Comparison of ENCODE assay signal across 17 cellular contexts in the genomic region with DNA sequence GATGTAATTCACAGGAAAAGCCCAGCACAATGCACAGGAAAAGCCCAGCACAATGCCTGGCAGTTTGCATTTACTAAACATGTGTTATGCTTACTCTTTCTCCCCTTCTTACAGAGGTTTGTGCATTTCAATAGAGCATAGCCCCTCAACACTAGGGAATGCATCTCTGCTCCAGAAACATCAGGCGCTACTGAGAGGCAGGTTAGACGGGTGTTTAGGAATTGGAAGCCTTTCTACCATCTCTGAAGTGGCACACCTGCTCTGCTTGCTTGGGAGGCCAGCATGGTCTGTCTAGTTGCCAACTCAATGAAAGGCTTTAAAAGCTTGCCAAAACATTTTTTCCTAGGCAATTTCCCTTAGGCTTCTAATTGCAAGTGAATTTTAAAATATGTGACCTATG. TPM values are rescaled to one million over a fixed set of nuclear protein-coding genes. Genes with fewer than 3 reads are reported as not detected.
DNase-seq lines count a peak whose midpoint lies in the region; FAIRE-seq and TF ChIP-seq lines count a peak whose summit lies in the region.
"Had no signal": no experiment of that assay in that cellular context is flagged by ENCODE, and none has a peak within 500 bp of the region (broad histone marks: within the 10 kb centered on the region; RNA-seq: fewer than 3 reads in every experiment).

No MANE protein-coding gene starts in this region.

- H3K9me3 ChIP-seq in NT2/D1 (ENCODE audit: insufficient read depth, low read length) (no peaks in the 10 kb centered on the region), endothelial cell of umbilical vein (replicated peaks; ENCODE audit: control insufficient read depth, insufficient read depth, low read length) (no peaks in the 10 kb centered on the region)

- H3K4me1 ChIP-seq in NT2/D1 (ENCODE audit: insufficient read depth, insufficient read length) (no peaks in the 10 kb centered on the region), endothelial cell of umbilical vein (ENCODE audit: control insufficient read depth, extremely low read depth, insufficient read depth, low read length) (no peaks in the 10 kb centered on the region)

- no peak overlapping the region for H3K27ac ChIP-seq in endothelial cell of umbilical vein (ENCODE audit: insufficient read depth, low read depth, low read length)

- peak; percentile 53 for DNase-seq in DMS79 treated with DMSO at 0.1 percent for 48 hours (lab: John Stamatoyannopoulos, UW)
- peak; percentile 8 for DNase-seq in NCI-H1105 (lab: John Stamatoyannopoulos, UW)
- peak; percentile 0 for DNase-seq in NT2/D1 (ENCODE audit: low read depth, low spot score)
- peak; percentile 1 for DNase-seq in endothelial cell of umbilical vein (ENCODE audit: low read depth, low spot score)
- no peak for DNase-seq in NCI-H1417 treated with DMSO at 0.1 percent for 48 hours (lab: John Stamatoyannopoulos, UW)
- no peak for DNase-seq in DMS53 treated with DMSO at 0.1 percent for 48 hours (lab: John Stamatoyannopoulos, UW; ENCODE audit: unreplicated experiment)
- no peak for DNase-seq in DMS153 treated with DMSO at 0.1 percent for 48 hours (lab: John Stamatoyannopoulos, UW; ENCODE audit: unreplicated experiment)
- no peak for DNase-seq in activated naive CD4-positive, alpha-beta T cell treated with Interleukin-2 at 50 U/mL for 16 hours
- DNase-seq: AML-193; IMR-90; NCI-H1436 treated with DMSO at 0.1 percent for 48 hours; NCI-H524 treated with DMSO at 0.1 percent for 48 hours; NK-92 treated with Interleukin-12 subunit alpha and Interleukin-12 subunit beta, amount 100 ng/mL, for 24 hours; PC-3 had no signal

- TF ChIP-seq POLR2A in endothelial cell of umbilical vein (IDR thresholded peaks at IDR 0.05; ENCODE audit: low read depth, low read length), result no peak

- dilution Hi-C loops in endothelial cell of umbilical vein (cut with MboI; ENCODE audit: extremely low pct_ligation_motif_present, low sequenced_read_pairs), result no loop called here

- H2AFZ ChIP-seq in endothelial cell of umbilical vein (ENCODE audit: low read depth, low read length), result no peak overlapping the region

- H3K27me3 ChIP-seq in NT2/D1 (ENCODE audit: insufficient read depth, insufficient read length) (no peaks in the 10 kb centered on the region), endothelial cell of umbilical vein (ENCODE audit: control insufficient read depth in 2 of 2, insufficient read depth in 2 of 2, low read length in 2 of 2) (no peaks in the 10 kb centered on the region)

- no peaks in the 10 kb centered on the region for H4K20me1 ChIP-seq in endothelial cell of umbilical vein (replicated peaks; ENCODE audit: control insufficient read depth, extremely low read depth, insufficient read depth, low read length)

- H3K9ac ChIP-seq in NT2/D1 (ENCODE audit: insufficient read length, low read depth) (no peak overlapping the region), endothelial cell of umbilical vein (replicated peaks; ENCODE audit: extremely low read depth, insufficient read depth, low read length) (no peak overlapping the region)

- no peaks in the 10 kb centered on the region for H3K79me2 ChIP-seq in endothelial cell of umbilical vein (ENCODE audit: control insufficient read depth, insufficient read depth, low read length)

- no peak for FAIRE-seq in endothelial cell of umbilical vein (lab: Jason Lieb, UNC)
- FAIRE-seq: H54 had no signal

- no peaks in the 10 kb centered on the region for H3K9me1 ChIP-seq in endothelial cell of umbilical vein (replicated peaks; ENCODE audit: control insufficient read depth, extremely low read depth, insufficient read depth, low read length)

- H3K36me3 ChIP-seq in NT2/D1 (ENCODE audit: insufficient read depth, insufficient read length, low read length), result no peaks in the 10 kb centered on the region
- no peaks in the 10 kb centered on the region for H3K36me3 ChIP-seq in endothelial cell of umbilical vein (ENCODE audit: control insufficient read depth in 2 of 2, extremely low read depth in 1 of 2, insufficient read depth in 2 of 2, low read length in 2 of 2)

- no peak for TF ChIP-seq CTCF in endothelial cell of umbilical vein (IDR thresholded peaks at IDR 0.05; ENCODE audit: extremely low read depth in 1 of 2, insufficient read depth in 1 of 2, low read depth in 1 of 2, low read length in 2 of 2)

- CTCF ChIA-PET in endothelial cell of umbilical vein (lab: Charles Lee), result no interaction called here

- no peak overlapping the region for H3K4me2 ChIP-seq in endothelial cell of umbilical vein (ENCODE audit: insufficient read depth, low read length)

- intact Hi-C loops in endothelial cell of umbilical vein (cut with micrococcal nuclease), result no loop called here

- no TSS peak for BruUV-seq in endothelial cell of umbilical vein (replicated peaks; lab: Mats Ljungman, UMichigan)

- POLR2A ChIA-PET in endothelial cell of umbilical vein (lab: Charles Lee), result no interaction called here

- no peak overlapping the region for H3K4me3 ChIP-seq in NT2/D1 (ENCODE audit: insufficient read length, low read depth)
- H3K4me3 ChIP-seq in endothelial cell of umbilical vein (replicated peaks in 1 of 3; ENCODE audit: insufficient read depth in 1 of 3, low read depth in 1 of 3, low read length in 3 of 3), result no peak overlapping the region

TF ChIP-seq in endothelial cell of umbilical vein, 7 proteins besides CTCF, POLR2A, EP300 and RAD21:
- TF ChIP-seq, protein P1, sequence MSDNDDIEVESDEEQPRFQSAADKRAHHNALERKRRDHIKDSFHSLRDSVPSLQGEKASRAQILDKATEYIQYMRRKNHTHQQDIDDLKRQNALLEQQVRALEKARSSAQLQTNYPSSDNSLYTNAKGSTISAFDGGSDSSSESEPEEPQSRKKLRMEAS (IDR thresholded peaks at IDR 0.05; ENCODE audit: insufficient read depth, insufficient read length), result no peak
- no peak for TF ChIP-seq POLR2AphosphoS5 (IDR thresholded peaks at IDR 0.05; ENCODE audit: insufficient read depth, low read depth, low read length)
- no peak for TF ChIP-seq GATA2 (IDR thresholded peaks at IDR 0.05; ENCODE audit: insufficient read depth, insufficient read length, low read depth, low read length)
- no peak for TF ChIP-seq FOS (IDR thresholded peaks at IDR 0.05; ENCODE audit: borderline replicate concordance, insufficient read depth, low read length)
- no peak for TF ChIP-seq EZH2 (IDR thresholded peaks at IDR 0.05; ENCODE audit: borderline replicate concordance, low read depth, low read length, severe bottlenecking)
TF ChIP-seq in endothelial cell of umbilical vein: peak in this region for 0.

RNA-seq across cellular contexts. Expression of a gene that starts 55.7 kb away (rescaled TPM):
- total RNA-seq in endothelial cell of umbilical vein, result not detected in 2 replicates
- polyA plus RNA-seq in endothelial cell of umbilical vein, result not detected in 2 replicates
- polyA plus RNA-seq in endothelial cell of umbilical vein (2011; cell fraction: cytosol; rRNA removed), result not detected in 2 replicates
- not detected in 2 replicates for polyA plus RNA-seq in endothelial cell of umbilical vein (2011; cell fraction: nucleus; rRNA removed)
- not detected in 2 replicates for polyA plus RNA-seq in endothelial cell of umbilical vein (2012)
- not detected in 2 replicates for polyA minus RNA-seq in endothelial cell of umbilical vein
- polyA minus RNA-seq in endothelial cell of umbilical vein (2011; cell fraction: cytosol; rRNA and poly(A)+ RNA removed), result not detected
- polyA minus RNA-seq in endothelial cell of umbilical vein (2011; cell fraction: nucleus; rRNA and poly(A)+ RNA removed), result 0.43 TPM in 1 of 2 replicates, not detected in the other
- total RNA-seq: LHCN-M2; T-helper 1 cell treated with Interleukin-12 subunit alpha and Interleukin-12 subunit beta and Interleukin-4 antibody, amounts not matched to agents 30 ng/mL and 1 ng/mL, for 36 hours had no signal
- polyA plus RNA-seq: IMR-90 had no signal

Comparison
In these comparisons a context has a peak if more than half of its experiments do, and no peak if none do; other contexts are left out.
1. DNase-seq: peak in DMS79 treated with DMSO at 0.1 percent for 48 hours (single experiment), NCI-H1105 (single experiment), NT2/D1 (single experiment) and endothelial cell of umbilical vein (single experiment); none in NCI-H1417 treated with DMSO at 0.1 percent for 48 hours (single experiment), DMS53 treated with DMSO at 0.1 percent for 48 hours (single experiment), DMS153 treated with DMSO at 0.1 percent for 48 hours (single experiment) and activated naive CD4-positive, alpha-beta T cell treated with Interleukin-2 at 50 U/mL for 16 hours (single experiment).